18 cellular contexts compared by ENCODE assay signal in the genomic region with DNA sequence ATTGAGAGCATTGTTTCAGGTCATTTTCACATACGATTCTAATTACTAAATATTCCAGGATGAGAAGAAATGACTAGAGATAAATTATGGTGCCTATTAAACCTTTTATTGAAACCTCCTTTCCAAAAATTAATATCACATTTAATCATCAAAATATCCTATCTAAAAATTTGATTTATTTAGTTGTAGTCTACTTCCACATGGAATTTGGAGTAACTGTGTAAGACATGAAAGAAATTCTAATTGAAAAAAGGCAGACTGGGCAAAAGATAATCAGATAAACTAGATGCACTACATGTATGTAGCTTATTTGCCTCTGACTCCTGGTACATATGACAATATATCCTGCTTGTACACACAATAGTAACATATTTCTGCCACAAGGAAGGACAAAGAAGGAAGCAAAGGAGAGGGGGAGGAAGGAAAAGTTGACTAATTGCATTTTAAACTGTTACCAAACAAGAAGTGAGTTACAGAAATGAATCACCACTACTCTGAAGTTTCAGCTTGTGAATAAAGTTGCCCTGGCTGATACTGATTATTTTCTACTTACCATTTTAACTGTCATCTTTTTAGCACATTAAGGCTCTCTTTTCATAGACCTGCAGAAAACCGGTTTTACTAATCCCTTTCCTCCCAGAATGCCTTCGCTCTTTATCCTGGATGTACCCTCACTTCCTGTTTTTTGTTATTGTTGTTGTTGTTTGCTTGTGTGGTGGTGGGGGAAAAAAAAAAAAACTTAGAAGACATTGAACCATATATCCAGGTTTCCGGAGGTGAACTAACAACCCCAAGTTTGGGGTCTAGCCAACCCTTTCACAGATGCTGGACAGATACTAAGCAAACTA. TPM values are rescaled to one million over a fixed set of nuclear protein-coding genes. Genes with fewer than 3 reads are reported as not detected.
DNase-seq lines count a peak whose midpoint lies in the region; ATAC-seq and TF ChIP-seq lines count a peak whose summit lies in the region.
"Had no signal": no experiment of that assay in that cellular context is flagged by ENCODE, and none has a peak within 500 bp of the region (broad histone marks: within the 10 kb centered on the region; RNA-seq: fewer than 3 reads in every experiment).

No MANE protein-coding gene starts in this region.

- H3K4me3 ChIP-seq in HUES48 (ENCODE audit: low read depth, low read length) = peak overlapping the region; percentile 42
- H3K4me3 ChIP-seq: ascending aorta, SK-N-MC had no signal

- H3K9ac ChIP-seq in HUES48 (ENCODE audit: low read depth, low read length) = peak overlapping the region; percentile 48; the same call in 1 of the 2 replicates

- H3K27ac Mint-ChIP-seq in endothelial cell (ENCODE audit: unreplicated experiment) = peak overlapping the region; percentile 33
- peak overlapping the region; percentile 44 for H3K27ac Mint-ChIP-seq in mesothelial cell of epicardium
- H3K27ac Mint-ChIP-seq in activated T-helper 2 cell treated with anti-CD3 and anti-CD28 coated beads, Interferon-gamma antibody, Interleukin-2, Interleukin-4, amounts not matched to agents 10 μg/mL and 5 μg/mL and 100 μg/mL, durations not matched to agents 14 hours and 24 hours and 36 hours = no peak overlapping the region
- H3K27ac Mint-ChIP-seq: activated T-helper 17 cell treated with anti-CD3 and anti-CD28 coated beads, Interleukin-2, amount 50 U/mL, for 72 hours; memory B cell; type B pancreatic cell had no signal

- TF ChIP-seq CTCF in endothelial cell (IDR thresholded peaks at IDR 0.05; ENCODE audit: unreplicated experiment) (no peak), mesothelial cell of epicardium (IDR thresholded peaks at IDR 0.05; ENCODE audit: unreplicated experiment) (no peak)

- no peak for ATAC-seq in HG02885 (IDR thresholded peaks at IDR 0.05; ENCODE audit: poor library complexity, unreplicated experiment)
- ATAC-seq: activated T-helper 17 cell treated with anti-CD3 and anti-CD28 coated beads, Interleukin-2, amount 50 U/mL, for 72 hours had no signal

- H3K27me3 ChIP-seq in HUES48 (ENCODE audit: control insufficient read depth, insufficient read depth, low read length) = no peaks in the 10 kb centered on the region
- H3K27me3 ChIP-seq: ascending aorta had no signal

- H3K4me3 Mint-ChIP-seq in endothelial cell (ENCODE audit: unreplicated experiment) (no peak overlapping the region), mesothelial cell of epicardium (no peak overlapping the region)
- no peak overlapping the region for H3K4me3 Mint-ChIP-seq in activated T-helper 2 cell treated with anti-CD3 and anti-CD28 coated beads, Interferon-gamma antibody, Interleukin-2, Interleukin-4, amounts not matched to agents 10 μg/mL and 5 μg/mL and 100 μg/mL, durations not matched to agents 14 hours and 24 hours and 36 hours (ENCODE audit: low read depth)
- H3K4me3 Mint-ChIP-seq: activated T-helper 17 cell treated with anti-CD3 and anti-CD28 coated beads, Interleukin-2, amount 50 U/mL, for 72 hours; memory B cell; type B pancreatic cell had no signal

- peaks cover 71% of the 10 kb centered on the region for H3K4me1 ChIP-seq in HUES48 (ENCODE audit: control insufficient read depth, insufficient read depth, low read length)
- H3K4me1 ChIP-seq: ascending aorta had no signal

- H3K9me3 ChIP-seq in HUES48 (ENCODE audit: control insufficient read depth, insufficient read depth, low read length) = no peaks in the 10 kb centered on the region
- H3K9me3 ChIP-seq: ascending aorta had no signal

- H3K36me3 Mint-ChIP-seq in endothelial cell (ENCODE audit: low read depth, unreplicated experiment) (no peaks in the 10 kb centered on the region), mesothelial cell of epicardium (peaks cover 4% of the 10 kb centered on the region)
- no peaks in the 10 kb centered on the region for H3K36me3 Mint-ChIP-seq in activated T-helper 2 cell treated with anti-CD3 and anti-CD28 coated beads, Interferon-gamma antibody, Interleukin-2, Interleukin-4, amounts not matched to agents 10 μg/mL and 5 μg/mL and 100 μg/mL, durations not matched to agents 14 hours and 24 hours and 36 hours (ENCODE audit: low read depth)
- H3K36me3 Mint-ChIP-seq: memory B cell, type B pancreatic cell had no signal

- H3K36me3 ChIP-seq in HUES48 (ENCODE audit: control insufficient read depth, insufficient read depth, low read length) = no peaks in the 10 kb centered on the region
- H3K36me3 ChIP-seq: ascending aorta had no signal

- peak; percentile 14 for DNase-seq in RKO (ENCODE audit: low spot score)
- DNase-seq in endothelial cell (ENCODE audit: low spot score) = no peak
- no peak for DNase-seq in mesothelial cell of epicardium (ENCODE audit: low spot score in 2 of 2, unreplicated experiment in 2 of 2)
- DNase-seq in NCI-H446 treated with DMSO at 0.1 percent for 48 hours (lab: John Stamatoyannopoulos, UW) = no peak
- DNase-seq in NCI-H446 (lab: John Stamatoyannopoulos, UW) = no peak
- DNase-seq in activated T-helper 2 cell treated with anti-CD3 and anti-CD28 coated beads, Interferon-gamma antibody, Interleukin-2, Interleukin-4, amounts not matched to agents 10 μg/mL and 5 μg/mL and 100 μg/mL, durations not matched to agents 14 hours and 24 hours and 36 hours (ENCODE audit: low spot score) = no peak
- DNase-seq: dermis blood vessel endothelial cell; NCI-H1417 treated with DMSO at 0.1 percent for 48 hours; NCI-H345; stimulated activated CD4-positive, alpha-beta T cell treated with anti-CD3 and anti-CD28 coated beads, Interleukin-4, amount 100 ng/mL, for 4 hours had no signal

- H3K4me1 Mint-ChIP-seq in endothelial cell (ENCODE audit: unreplicated experiment) = peaks cover 11% of the 10 kb centered on the region
- peaks cover 32% of the 10 kb centered on the region for H3K4me1 Mint-ChIP-seq in mesothelial cell of epicardium
- H3K4me1 Mint-ChIP-seq in activated T-helper 2 cell treated with anti-CD3 and anti-CD28 coated beads, Interferon-gamma antibody, Interleukin-2, Interleukin-4, amounts not matched to agents 10 μg/mL and 5 μg/mL and 100 μg/mL, durations not matched to agents 14 hours and 24 hours and 36 hours (ENCODE audit: low read depth) = no peaks in the 10 kb centered on the region
- H3K4me1 Mint-ChIP-seq: activated T-helper 17 cell treated with anti-CD3 and anti-CD28 coated beads, Interleukin-2, amount 50 U/mL, for 72 hours; memory B cell had no signal

- H3K9me3 Mint-ChIP-seq in endothelial cell (ENCODE audit: unreplicated experiment) = no peaks in the 10 kb centered on the region
- peaks cover 10% of the 10 kb centered on the region for H3K9me3 Mint-ChIP-seq in mesothelial cell of epicardium
- H3K9me3 Mint-ChIP-seq in activated T-helper 2 cell treated with anti-CD3 and anti-CD28 coated beads, Interferon-gamma antibody, Interleukin-2, Interleukin-4, amounts not matched to agents 10 μg/mL and 5 μg/mL and 100 μg/mL, durations not matched to agents 14 hours and 24 hours and 36 hours = peaks cover 18% of the 10 kb centered on the region
- H3K9me3 Mint-ChIP-seq: type B pancreatic cell had no signal

- intact Hi-C loops in activated T-helper 2 cell treated with anti-CD3 and anti-CD28 coated beads, Interferon-gamma antibody, Interleukin-2, Interleukin-4, amounts not matched to agents 10 μg/mL and 5 μg/mL and 100 μg/mL, durations not matched to agents 14 hours and 24 hours and 36 hours (cut with micrococcal nuclease) = no loop called here

- H3K27me3 Mint-ChIP-seq in endothelial cell (ENCODE audit: unreplicated experiment) = no peaks in the 10 kb centered on the region
- no peaks in the 10 kb centered on the region for H3K27me3 Mint-ChIP-seq in mesothelial cell of epicardium (ENCODE audit: low read depth)
- H3K27me3 Mint-ChIP-seq in activated T-helper 2 cell treated with anti-CD3 and anti-CD28 coated beads, Interferon-gamma antibody, Interleukin-2, Interleukin-4, amounts not matched to agents 10 μg/mL and 5 μg/mL and 100 μg/mL, durations not matched to agents 14 hours and 24 hours and 36 hours (ENCODE audit: low read depth) = no peaks in the 10 kb centered on the region
- H3K27me3 Mint-ChIP-seq: activated T-helper 17 cell treated with anti-CD3 and anti-CD28 coated beads, Interleukin-2, amount 50 U/mL, for 72 hours; memory B cell; type B pancreatic cell had no signal

- peak overlapping the region; percentile 81 for H3K27ac ChIP-seq in HUES48 (ENCODE audit: low read depth, low read length)
- H3K27ac ChIP-seq: ascending aorta, SK-N-MC had no signal

RNA-seq across cellular contexts. Expression of gene NRXN1, which starts 28.4 kb away (rescaled TPM):
- total RNA-seq in endothelial cell (ENCODE audit: unreplicated experiment) (1.7 TPM), mesothelial cell of epicardium (19.2 to 22.0 TPM (median 20.4 TPM) in 3 replicates)
- 0.07 TPM in 1 of 2 replicates, not detected in the other for total RNA-seq in activated T-helper 2 cell treated with anti-CD3 and anti-CD28 coated beads, Interferon-gamma antibody, Interleukin-2, Interleukin-4, amounts not matched to agents 10 μg/mL and 5 μg/mL and 100 μg/mL, durations not matched to agents 14 hours and 24 hours and 36 hours
- total RNA-seq: activated T-helper 17 cell treated with anti-CD3 and anti-CD28 coated beads, Interleukin-2, amount 50 U/mL, for 72 hours; dermis blood vessel endothelial cell; OCI-LY7 had no signal
